Comparison of ENCODE assay signal across 1 cellular context in genomic region chr13:48579167-48579918, GRCh38.
A peak's percentile ranks its signal among the peaks of the same experiment; 100 is the strongest.
TF ChIP-seq lines count a peak whose summit lies in the region.

No MANE protein-coding gene starts in this region.

TF ChIP-seq in GM12878, 131 proteins besides CTCF, POLR2A, EP300 and RAD21 (continued from another document and continues in another):
- TF ChIP-seq ZBTB33 (IDR thresholded peaks at IDR 0.05) = no peak
- no peak for TF ChIP-seq SIX5 (IDR thresholded peaks at IDR 0.05; ENCODE audit: low read depth, low read length, severe bottlenecking)
- no peak for TF ChIP-seq LARP7 (IDR thresholded peaks at IDR 0.05)
- TF ChIP-seq HDAC2 (IDR thresholded peaks at IDR 0.05) = no peak
- peak; percentile 61 for TF ChIP-seq CREB1 (IDR thresholded peaks at IDR 0.05; ENCODE audit: low read depth)
- TF ChIP-seq RCOR1 (conservative IDR thresholded peaks at IDR 0.05; ENCODE audit: low read depth, low read length) = peak; percentile 89; the same call in 1 of the 2 replicates
- TF ChIP-seq ZSCAN29 (IDR thresholded peaks at IDR 0.05) = no peak
- TF ChIP-seq ATF3 (IDR thresholded peaks at IDR 0.05; ENCODE audit: borderline replicate concordance, extremely low read depth, low read depth, low read length) = no peak
- peak; percentile 87 for TF ChIP-seq TCF12 (IDR thresholded peaks at IDR 0.05; ENCODE audit: low read depth, low read length)
- TF ChIP-seq RAD51 (IDR thresholded peaks at IDR 0.05) = peak; percentile 60
- TF ChIP-seq YY1 (IDR thresholded peaks at IDR 0.05; ENCODE audit: low read depth, low read length) = 0 out of 2 replicates have a peak, but pooled peaks have one; percentile 24
- TF ChIP-seq JUND (IDR thresholded peaks at IDR 0.05; ENCODE audit: low read depth, low read length) = no peak
- TF ChIP-seq DPF2 (IDR thresholded peaks at IDR 0.05) = peak; percentile 99
- TF ChIP-seq GABPA (IDR thresholded peaks at IDR 0.05; ENCODE audit: low read depth) = peak; percentile 66
- TF ChIP-seq RELA (IDR thresholded peaks at IDR 0.05; ENCODE audit: borderline replicate concordance, partially characterized antibody) = no peak
- TF ChIP-seq BCL3 (IDR thresholded peaks at IDR 0.05; ENCODE audit: borderline replicate concordance, insufficient read depth, low read depth, low read length, poor library complexity, severe bottlenecking) = peak; percentile 88
- TF ChIP-seq SREBF2 (IDR thresholded peaks at IDR 0.05; ENCODE audit: low read length) = no peak
- no peak for TF ChIP-seq YBX1 (IDR thresholded peaks at IDR 0.05)
- TF ChIP-seq ZNF207 (IDR thresholded peaks at IDR 0.05; ENCODE audit: borderline replicate concordance) = no peak
- peak; percentile 98 for TF ChIP-seq ATF2 (IDR thresholded peaks at IDR 0.05; ENCODE audit: low read length)
- peak; percentile 54 for TF ChIP-seq CUX1 (IDR thresholded peaks at IDR 0.05; ENCODE audit: insufficient replicate concordance, low read depth, low read length)
- TF ChIP-seq ZNF384 (IDR thresholded peaks at IDR 0.05; ENCODE audit: borderline replicate concordance, low read depth, low read length) = no peak
- no peak for TF ChIP-seq RBBP5 (conservative IDR thresholded peaks at IDR 0.05)
- TF ChIP-seq SREBF1 (IDR thresholded peaks at IDR 0.05; ENCODE audit: low read length) = no peak
- TF ChIP-seq ATF7 (IDR thresholded peaks at IDR 0.05; ENCODE audit: low read depth) = peak; percentile 98
- TF ChIP-seq BCLAF1 (IDR thresholded peaks at IDR 0.05) = no peak
- TF ChIP-seq ZNF274 (IDR thresholded peaks at IDR 0.05; ENCODE audit: insufficient read depth, insufficient read length) = no peak
- no peak for TF ChIP-seq NRF1 (conservative IDR thresholded peaks at IDR 0.05; ENCODE audit: low read depth, low read length)
- TF ChIP-seq BMI1 (IDR thresholded peaks at IDR 0.05; ENCODE audit: borderline replicate concordance) = peak; percentile 84
- TF ChIP-seq SUZ12 (IDR thresholded peaks at IDR 0.05; ENCODE audit: unreplicated experiment) = no peak
- peak; percentile 98 for TF ChIP-seq FOXM1 (IDR thresholded peaks at IDR 0.05; ENCODE audit: low read depth, low read length)
- TF ChIP-seq POLR2AphosphoS5 (IDR thresholded peaks at IDR 0.05; ENCODE audit: low read length) = no peak
- no peak for TF ChIP-seq KLF5 (IDR thresholded peaks at IDR 0.05; ENCODE audit: partially characterized antibody)
- no peak for TF ChIP-seq ASH2L (IDR thresholded peaks at IDR 0.05; ENCODE audit: borderline replicate concordance, low read depth)
- TF ChIP-seq EGR1 (IDR thresholded peaks at IDR 0.05; ENCODE audit: borderline replicate concordance in 1 of 2, low read depth in 2 of 2, low read length in 2 of 2) = no peak
- no peak for TF ChIP-seq PRDM15 (CRISPR knock-in tag; IDR thresholded peaks at IDR 0.05)
- TF ChIP-seq ELK1 (IDR thresholded peaks at IDR 0.05; ENCODE audit: low read depth, low read length) = no peak
- peak; percentile 73 for TF ChIP-seq PML (IDR thresholded peaks at IDR 0.05; ENCODE audit: low read length)
- TF ChIP-seq CEBPB (IDR thresholded peaks at IDR 0.05; ENCODE audit: borderline replicate concordance in 1 of 2, low read depth in 2 of 2, low read length in 2 of 2) = peak in 1 of 2 experiments; percentile 92; a peak in 2 of 4 replicates
- peak; percentile 98 for TF ChIP-seq ZNF24 (IDR thresholded peaks at IDR 0.05)
- TF ChIP-seq SP1 (IDR thresholded peaks at IDR 0.05; ENCODE audit: low read depth, low read length) = peak; percentile 78
- TF ChIP-seq E2F8 (IDR thresholded peaks at IDR 0.05; ENCODE audit: low read depth, partially characterized antibody) = no peak
- TF ChIP-seq CBFB (IDR thresholded peaks at IDR 0.05; ENCODE audit: low read depth) = peak; percentile 85
